8 cellular contexts compared by ENCODE assay signal in genomic region chr21:30044447-30045064, GRCh38.
DNase-seq lines count a peak whose midpoint lies in the region; ATAC-seq, FAIRE-seq and TF ChIP-seq lines count a peak whose summit lies in the region.

No MANE protein-coding gene starts in this region.

- peak; percentile 33 for FAIRE-seq in kidney (lab: Jason Lieb, UNC)

- H3K27ac ChIP-seq in kidney (ENCODE audit: low read depth in 2 of 2, low read length in 2 of 2) = no peak overlapping the region

- no peak overlapping the region for H3K4me3 ChIP-seq in HFF-Myc (replicated peaks; ENCODE audit: low read depth, low read length)
- no peak overlapping the region for H3K4me3 ChIP-seq in kidney (ENCODE audit: low read length in 2 of 2)

- DNase-seq in COLO668 (lab: John Stamatoyannopoulos, UW; ENCODE audit: unreplicated experiment) (peak; percentile 8), HFF-Myc (ENCODE audit: extremely low read depth, low read depth) (peak; percentile 5), WTC11 (ENCODE audit: low spot score) (no peak), kidney (no peak), T-cell (no peak)
- DNase-seq in activated naive CD8-positive, alpha-beta T cell treated with anti-CD3 and anti-CD28 coated beads, Interleukin-2, amount 50 U/mL, for 24 hours = no peak

- no peak for ATAC-seq in WTC11
- no peak for ATAC-seq in activated naive CD8-positive, alpha-beta T cell treated with anti-CD3 and anti-CD28 coated beads, Interleukin-2, amount 50 U/mL, for 24 hours
- ATAC-seq in T-cell (replicated peaks in 1 of 4) = no peak
- ATAC-seq in GM21723 (IDR thresholded peaks at IDR 0.05; ENCODE audit: unreplicated experiment) = no peak
- no peak for ATAC-seq in activated CD4-positive, CD25-positive, alpha-beta regulatory T cell treated with anti-CD3 and anti-CD28 coated beads, Interleukin-2, amount 50 U/mL, for 24 hours

- CTCF ChIA-PET in WTC11 (lab: Charles Lee) (interaction anchor here (0.6 to 3.0 kb wide), 19 partner anchors 11 to 545 kb away, joined by 3 to 14 read pairs (median 5); partner anchors contain the start of gene GRIK1), T-cell (lab: Charles Lee) (interaction anchor here (0.8 to 2.1 kb wide), 7 partner anchors 10 to 1055 kb away, joined by 3 to 8 read pairs (median 4); no protein-coding TSS in a partner anchor)

- no peaks in the 10 kb centered on the region; the same call in 1 of the 2 replicates for H3K4me1 Mint-ChIP-seq in WTC11
- H3K4me1 Mint-ChIP-seq in activated naive CD8-positive, alpha-beta T cell treated with anti-CD3 and anti-CD28 coated beads, Interleukin-2, amount 50 U/mL, for 24 hours = no peaks in the 10 kb centered on the region
- no peaks in the 10 kb centered on the region for H3K4me1 Mint-ChIP-seq in T-cell

- H3K36me3 Mint-ChIP-seq in WTC11 = peaks cover 5% of the 10 kb centered on the region; the same call in 1 of the 2 replicates
- H3K36me3 Mint-ChIP-seq in activated naive CD8-positive, alpha-beta T cell treated with anti-CD3 and anti-CD28 coated beads, Interleukin-2, amount 50 U/mL, for 24 hours (ENCODE audit: low read depth) = no peaks in the 10 kb centered on the region
- H3K36me3 Mint-ChIP-seq in T-cell = no peaks in the 10 kb centered on the region

- H3K27me3 Mint-ChIP-seq in WTC11 (ENCODE audit: low read depth) = no peaks in the 10 kb centered on the region; the same call in 1 of the 2 replicates
- no peaks in the 10 kb centered on the region for H3K27me3 Mint-ChIP-seq in activated naive CD8-positive, alpha-beta T cell treated with anti-CD3 and anti-CD28 coated beads, Interleukin-2, amount 50 U/mL, for 24 hours
- peaks cover 2 to 4% of the 10 kb centered on the region in 2 donors for H3K27me3 Mint-ChIP-seq in T-cell

- no peaks in the 10 kb centered on the region for H3K36me3 ChIP-seq in kidney (ENCODE audit: control insufficient read depth in 1 of 2, insufficient read depth in 2 of 2, low read length in 2 of 2)

- no peaks in the 10 kb centered on the region for H3K4me1 ChIP-seq in kidney (ENCODE audit: control insufficient read depth in 1 of 2, insufficient read depth in 1 of 2, low read depth in 1 of 2, low read length in 2 of 2)

- intact Hi-C loops in kidney (cut with DNase I) = no loop called here

- no peak overlapping the region for H3K9ac ChIP-seq in kidney (ENCODE audit: low read length in 2 of 2)

- POLR2A ChIA-PET in WTC11 (lab: Charles Lee) (no interaction called here), T-cell (lab: Charles Lee) (no interaction called here)

- H3K9me3 Mint-ChIP-seq in WTC11 (peaks cover 9% of the 10 kb centered on the region), T-cell (peaks cover 2 to 14% (median 7%) of the 10 kb centered on the region in 3 donors)
- H3K9me3 Mint-ChIP-seq in activated naive CD8-positive, alpha-beta T cell treated with anti-CD3 and anti-CD28 coated beads, Interleukin-2, amount 50 U/mL, for 24 hours = peaks cover 7% of the 10 kb centered on the region

- TF ChIP-seq CTCF in HFF-Myc (IDR thresholded peaks at IDR 0.05; ENCODE audit: low read depth, low read length, missing control alignments) = peak; percentile 67
- TF ChIP-seq CTCF in WTC11 (IDR thresholded peaks at IDR 0.05) = peak; percentile 39; the same call in 1 of the 2 replicates
- peak; percentile 72 for TF ChIP-seq CTCF in kidney (IDR thresholded peaks at IDR 0.05; ENCODE audit: borderline replicate concordance, extremely low read depth, insufficient read depth)

- H3K9me3 ChIP-seq in kidney (ENCODE audit: control insufficient read depth in 1 of 2, low read length in 2 of 2) = peaks cover 0 to 3% of the 10 kb centered on the region in 2 donors

- H3K4me3 Mint-ChIP-seq in WTC11 (no peak overlapping the region), T-cell (no peak overlapping the region)
- no peak overlapping the region for H3K4me3 Mint-ChIP-seq in activated naive CD8-positive, alpha-beta T cell treated with anti-CD3 and anti-CD28 coated beads, Interleukin-2, amount 50 U/mL, for 24 hours

- H3K27ac Mint-ChIP-seq in WTC11 (no peak overlapping the region), T-cell (no peak overlapping the region)
- no peak overlapping the region for H3K27ac Mint-ChIP-seq in activated naive CD8-positive, alpha-beta T cell treated with anti-CD3 and anti-CD28 coated beads, Interleukin-2, amount 50 U/mL, for 24 hours

TF ChIP-seq in WTC11, 78 proteins besides CTCF, POLR2A, EP300 and RAD21:
- TF ChIP-seq ZNF138 (CRISPR knock-in tag; conservative IDR thresholded peaks at IDR 0.05) (no peak), ESRRA (CRISPR knock-in tag; IDR thresholded peaks at IDR 0.05; ENCODE audit: borderline replicate concordance) (no peak), ZNF671 (CRISPR knock-in tag; IDR thresholded peaks at IDR 0.05) (no peak), FOXK1 (CRISPR knock-in tag; IDR thresholded peaks at IDR 0.05) (no peak), ATF2 (CRISPR knock-in tag; IDR thresholded peaks at IDR 0.05; ENCODE audit: borderline replicate concordance, low read depth) (no peak), IRF1 (CRISPR knock-in tag; IDR thresholded peaks at IDR 0.05) (no peak)
TF ChIP-seq in WTC11: peak in this region for 0.

Comparison
In these comparisons a context has a peak if more than half of its experiments do, and no peak if none do; other contexts are left out.
1. DNase-seq: peak in COLO668 (single experiment) and HFF-Myc (single experiment); none in WTC11 (single experiment), kidney (single experiment), activated naive CD8-positive, alpha-beta T cell treated with anti-CD3 and anti-CD28 coated beads, Interleukin-2, amount 50 U/mL, for 24 hours (single experiment) and T-cell (0 of 34).
2. Peak in every context shown above with its lines, with median percentiles within 50 percentile points of each other: CTCF ChIP-seq.